ENCODE assay signal across 1 cellular context in the genomic region with DNA sequence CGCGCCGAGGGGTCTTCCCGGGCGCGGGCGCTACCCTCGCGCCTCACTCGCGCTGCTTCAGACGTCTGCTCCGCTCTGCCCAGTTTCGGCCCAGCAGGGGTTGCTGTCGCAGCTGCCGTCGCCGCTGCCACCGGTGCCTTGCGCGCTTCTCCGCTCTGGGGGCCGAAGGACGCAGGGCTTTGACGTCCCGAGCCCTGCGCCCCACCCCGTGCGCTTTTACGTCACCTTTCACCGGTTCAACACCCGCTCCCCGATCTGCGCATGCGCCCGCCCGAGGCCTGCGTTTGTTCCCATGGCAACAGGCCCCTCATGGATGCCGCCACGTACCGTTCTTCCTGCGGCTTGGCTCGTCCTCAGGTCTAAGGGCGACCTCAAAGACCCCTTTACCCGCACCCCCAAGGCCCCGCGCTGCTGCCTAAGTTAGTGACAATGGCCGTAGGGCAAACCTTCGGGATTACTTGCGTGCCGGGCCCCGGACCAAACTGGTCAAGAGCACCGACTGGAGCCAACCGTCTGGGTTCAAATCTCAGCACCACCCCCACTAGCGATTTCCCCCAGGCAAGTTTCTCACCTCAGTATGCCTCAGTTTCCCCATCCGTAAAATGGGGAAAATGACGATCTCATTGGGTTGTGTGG.
TF ChIP-seq lines count a peak whose summit lies in the region.

No MANE protein-coding gene starts in this region.

TF ChIP-seq in HepG2, 621 proteins besides CTCF, POLR2A, EP300 and RAD21 (continued from another document and continues in another):
- TF ChIP-seq, protein P1, sequence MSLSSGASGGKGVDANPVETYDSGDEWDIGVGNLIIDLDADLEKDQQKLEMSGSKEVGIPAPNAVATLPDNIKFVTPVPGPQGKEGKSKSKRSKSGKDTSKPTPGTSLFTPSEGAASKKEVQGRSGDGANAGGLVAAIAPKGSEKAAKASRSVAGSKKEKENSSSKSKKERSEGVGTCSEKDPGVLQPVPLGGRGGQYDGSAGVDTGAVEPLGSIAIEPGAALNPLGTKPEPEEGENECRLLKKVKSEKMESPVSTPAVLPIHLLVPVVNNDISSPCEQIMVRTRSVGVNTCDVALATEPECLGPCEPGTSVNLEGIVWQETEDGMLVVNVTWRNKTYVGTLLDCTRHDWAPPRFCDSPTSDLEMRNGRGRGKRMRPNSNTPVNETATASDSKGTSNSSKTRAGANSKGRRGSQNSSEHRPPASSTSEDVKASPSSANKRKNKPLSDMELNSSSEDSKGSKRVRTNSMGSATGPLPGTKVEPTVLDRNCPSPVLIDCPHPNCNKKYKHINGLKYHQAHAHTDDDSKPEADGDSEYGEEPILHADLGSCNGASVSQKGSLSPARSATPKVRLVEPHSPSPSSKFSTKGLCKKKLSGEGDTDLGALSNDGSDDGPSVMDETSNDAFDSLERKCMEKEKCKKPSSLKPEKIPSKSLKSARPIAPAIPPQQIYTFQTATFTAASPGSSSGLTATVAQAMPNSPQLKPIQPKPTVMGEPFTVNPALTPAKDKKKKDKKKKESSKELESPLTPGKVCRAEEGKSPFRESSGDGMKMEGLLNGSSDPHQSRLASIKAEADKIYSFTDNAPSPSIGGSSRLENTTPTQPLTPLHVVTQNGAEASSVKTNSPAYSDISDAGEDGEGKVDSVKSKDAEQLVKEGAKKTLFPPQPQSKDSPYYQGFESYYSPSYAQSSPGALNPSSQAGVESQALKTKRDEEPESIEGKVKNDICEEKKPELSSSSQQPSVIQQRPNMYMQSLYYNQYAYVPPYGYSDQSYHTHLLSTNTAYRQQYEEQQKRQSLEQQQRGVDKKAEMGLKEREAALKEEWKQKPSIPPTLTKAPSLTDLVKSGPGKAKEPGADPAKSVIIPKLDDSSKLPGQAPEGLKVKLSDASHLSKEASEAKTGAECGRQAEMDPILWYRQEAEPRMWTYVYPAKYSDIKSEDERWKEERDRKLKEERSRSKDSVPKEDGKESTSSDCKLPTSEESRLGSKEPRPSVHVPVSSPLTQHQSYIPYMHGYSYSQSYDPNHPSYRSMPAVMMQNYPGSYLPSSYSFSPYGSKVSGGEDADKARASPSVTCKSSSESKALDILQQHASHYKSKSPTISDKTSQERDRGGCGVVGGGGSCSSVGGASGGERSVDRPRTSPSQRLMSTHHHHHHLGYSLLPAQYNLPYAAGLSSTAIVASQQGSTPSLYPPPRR (CRISPR knock-in tag; IDR thresholded peaks at IDR 0.05; ENCODE audit: borderline replicate concordance), result peak; percentile 45; the same call in 1 of the 2 replicates
- TF ChIP-seq JARID2 (CRISPR knock-in tag; IDR thresholded peaks at IDR 0.05; ENCODE audit: insufficient replicate concordance) (peak; percentile 40), ZNF558 (CRISPR knock-in tag; IDR thresholded peaks at IDR 0.05; ENCODE audit: borderline replicate concordance) (no peak), SP4 (CRISPR knock-in tag; IDR thresholded peaks at IDR 0.05) (peak; percentile 83), ZNF713 (CRISPR knock-in tag; IDR thresholded peaks at IDR 0.05) (no peak), ZNF253 (CRISPR knock-in tag; IDR thresholded peaks at IDR 0.05; ENCODE audit: borderline replicate concordance) (no peak), BCL6 (CRISPR knock-in tag; IDR thresholded peaks at IDR 0.05) (no peak), FOXJ3 (CRISPR knock-in tag; IDR thresholded peaks at IDR 0.05; ENCODE audit: borderline replicate concordance) (no peak; the same call in 1 of the 2 replicates), RBM22 (optimal IDR thresholded peaks at IDR 0.05; ENCODE audit: low read length) (peak; percentile 90), TBX3 (IDR thresholded peaks at IDR 0.05; ENCODE audit: borderline replicate concordance) (no peak), ZNF614 (CRISPR knock-in tag; IDR thresholded peaks at IDR 0.05; ENCODE audit: borderline replicate concordance) (0 out of 2 replicates have a peak, but pooled peaks have one; percentile 26), DMAP1 (CRISPR knock-in tag; IDR thresholded peaks at IDR 0.05) (peak; percentile 88), SMARCC2 (IDR thresholded peaks at IDR 0.05) (no peak), GABPB1 (CRISPR knock-in tag; IDR thresholded peaks at IDR 0.05) (peak; percentile 51; the same call in 1 of the 2 replicates), ZNF670 (CRISPR knock-in tag; IDR thresholded peaks at IDR 0.05; ENCODE audit: borderline replicate concordance) (0 out of 2 replicates have a peak, but pooled peaks have one; percentile 63), ZNF775 (CRISPR knock-in tag; IDR thresholded peaks at IDR 0.05; ENCODE audit: borderline replicate concordance) (no peak), SRSF4 (IDR thresholded peaks at IDR 0.05; ENCODE audit: low read depth, low read length, poor library complexity, severe bottlenecking) (no peak), GPN1 (CRISPR knock-in tag; IDR thresholded peaks at IDR 0.05; ENCODE audit: borderline replicate concordance) (no peak), ZNF333 (CRISPR knock-in tag; IDR thresholded peaks at IDR 0.05; ENCODE audit: borderline replicate concordance) (no peak), MYC (CRISPR knock-in tag; IDR thresholded peaks at IDR 0.05; ENCODE audit: borderline replicate concordance) (peak; percentile 64), NFE2L1 (CRISPR knock-in tag; IDR thresholded peaks at IDR 0.05; ENCODE audit: borderline replicate concordance) (no peak), RBFOX2 (IDR thresholded peaks at IDR 0.05; ENCODE audit: low read depth, low read length) (peak; percentile 89), ZNF251 (CRISPR knock-in tag; IDR thresholded peaks at IDR 0.05) (no peak), RFXAP (CRISPR knock-in tag; IDR thresholded peaks at IDR 0.05; ENCODE audit: borderline replicate concordance) (peak; percentile 73), ZNF672 (CRISPR knock-in tag; IDR thresholded peaks at IDR 0.05) (no peak), KDM2A (CRISPR knock-in tag; IDR thresholded peaks at IDR 0.05; ENCODE audit: borderline replicate concordance, low read depth) (no peak), KDM5B (CRISPR knock-in tag; IDR thresholded peaks at IDR 0.05; ENCODE audit: borderline replicate concordance) (no peak), RNF2 (conservative IDR thresholded peaks at IDR 0.05; ENCODE audit: low read depth) (no peak), ZSCAN31 (CRISPR knock-in tag; IDR thresholded peaks at IDR 0.05; ENCODE audit: low read depth) (peak; percentile 49; the same call in 1 of the 2 replicates), ZFY (CRISPR knock-in tag; IDR thresholded peaks at IDR 0.05) (no peak)
- TF ChIP-seq, protein P2, sequence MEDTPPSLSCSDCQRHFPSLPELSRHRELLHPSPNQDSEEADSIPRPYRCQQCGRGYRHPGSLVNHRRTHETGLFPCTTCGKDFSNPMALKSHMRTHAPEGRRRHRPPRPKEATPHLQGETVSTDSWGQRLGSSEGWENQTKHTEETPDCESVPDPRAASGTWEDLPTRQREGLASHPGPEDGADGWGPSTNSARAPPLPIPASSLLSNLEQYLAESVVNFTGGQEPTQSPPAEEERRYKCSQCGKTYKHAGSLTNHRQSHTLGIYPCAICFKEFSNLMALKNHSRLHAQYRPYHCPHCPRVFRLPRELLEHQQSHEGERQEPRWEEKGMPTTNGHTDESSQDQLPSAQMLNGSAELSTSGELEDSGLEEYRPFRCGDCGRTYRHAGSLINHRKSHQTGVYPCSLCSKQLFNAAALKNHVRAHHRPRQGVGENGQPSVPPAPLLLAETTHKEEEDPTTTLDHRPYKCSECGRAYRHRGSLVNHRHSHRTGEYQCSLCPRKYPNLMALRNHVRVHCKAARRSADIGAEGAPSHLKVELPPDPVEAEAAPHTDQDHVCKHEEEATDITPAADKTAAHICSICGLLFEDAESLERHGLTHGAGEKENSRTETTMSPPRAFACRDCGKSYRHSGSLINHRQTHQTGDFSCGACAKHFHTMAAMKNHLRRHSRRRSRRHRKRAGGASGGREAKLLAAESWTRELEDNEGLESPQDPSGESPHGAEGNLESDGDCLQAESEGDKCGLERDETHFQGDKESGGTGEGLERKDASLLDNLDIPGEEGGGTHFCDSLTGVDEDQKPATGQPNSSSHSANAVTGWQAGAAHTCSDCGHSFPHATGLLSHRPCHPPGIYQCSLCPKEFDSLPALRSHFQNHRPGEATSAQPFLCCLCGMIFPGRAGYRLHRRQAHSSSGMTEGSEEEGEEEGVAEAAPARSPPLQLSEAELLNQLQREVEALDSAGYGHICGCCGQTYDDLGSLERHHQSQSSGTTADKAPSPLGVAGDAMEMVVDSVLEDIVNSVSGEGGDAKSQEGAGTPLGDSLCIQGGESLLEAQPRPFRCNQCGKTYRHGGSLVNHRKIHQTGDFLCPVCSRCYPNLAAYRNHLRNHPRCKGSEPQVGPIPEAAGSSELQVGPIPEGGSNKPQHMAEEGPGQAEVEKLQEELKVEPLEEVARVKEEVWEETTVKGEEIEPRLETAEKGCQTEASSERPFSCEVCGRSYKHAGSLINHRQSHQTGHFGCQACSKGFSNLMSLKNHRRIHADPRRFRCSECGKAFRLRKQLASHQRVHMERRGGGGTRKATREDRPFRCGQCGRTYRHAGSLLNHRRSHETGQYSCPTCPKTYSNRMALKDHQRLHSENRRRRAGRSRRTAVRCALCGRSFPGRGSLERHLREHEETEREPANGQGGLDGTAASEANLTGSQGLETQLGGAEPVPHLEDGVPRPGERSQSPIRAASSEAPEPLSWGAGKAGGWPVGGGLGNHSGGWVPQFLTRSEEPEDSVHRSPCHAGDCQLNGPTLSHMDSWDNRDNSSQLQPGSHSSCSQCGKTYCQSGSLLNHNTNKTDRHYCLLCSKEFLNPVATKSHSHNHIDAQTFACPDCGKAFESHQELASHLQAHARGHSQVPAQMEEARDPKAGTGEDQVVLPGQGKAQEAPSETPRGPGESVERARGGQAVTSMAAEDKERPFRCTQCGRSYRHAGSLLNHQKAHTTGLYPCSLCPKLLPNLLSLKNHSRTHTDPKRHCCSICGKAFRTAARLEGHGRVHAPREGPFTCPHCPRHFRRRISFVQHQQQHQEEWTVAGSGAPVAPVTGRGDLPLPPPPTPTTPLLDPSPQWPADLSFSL (CRISPR knock-in tag; IDR thresholded peaks at IDR 0.05), result no peak
- TF ChIP-seq, protein P3, sequence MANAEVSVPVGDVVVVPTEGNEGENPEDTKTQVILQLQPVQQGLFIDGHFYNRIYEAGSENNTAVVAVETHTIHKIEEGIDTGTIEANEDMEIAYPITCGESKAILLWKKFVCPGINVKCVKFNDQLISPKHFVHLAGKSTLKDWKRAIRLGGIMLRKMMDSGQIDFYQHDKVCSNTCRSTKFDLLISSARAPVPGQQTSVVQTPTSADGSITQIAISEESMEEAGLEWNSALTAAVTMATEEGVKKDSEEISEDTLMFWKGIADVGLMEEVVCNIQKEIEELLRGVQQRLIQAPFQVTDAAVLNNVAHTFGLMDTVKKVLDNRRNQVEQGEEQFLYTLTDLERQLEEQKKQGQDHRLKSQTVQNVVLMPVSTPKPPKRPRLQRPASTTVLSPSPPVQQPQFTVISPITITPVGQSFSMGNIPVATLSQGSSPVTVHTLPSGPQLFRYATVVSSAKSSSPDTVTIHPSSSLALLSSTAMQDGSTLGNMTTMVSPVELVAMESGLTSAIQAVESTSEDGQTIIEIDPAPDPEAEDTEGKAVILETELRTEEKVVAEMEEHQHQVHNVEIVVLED (CRISPR knock-in tag; IDR thresholded peaks at IDR 0.05; ENCODE audit: borderline replicate concordance), result peak; percentile 86
- TF ChIP-seq, protein P4, sequence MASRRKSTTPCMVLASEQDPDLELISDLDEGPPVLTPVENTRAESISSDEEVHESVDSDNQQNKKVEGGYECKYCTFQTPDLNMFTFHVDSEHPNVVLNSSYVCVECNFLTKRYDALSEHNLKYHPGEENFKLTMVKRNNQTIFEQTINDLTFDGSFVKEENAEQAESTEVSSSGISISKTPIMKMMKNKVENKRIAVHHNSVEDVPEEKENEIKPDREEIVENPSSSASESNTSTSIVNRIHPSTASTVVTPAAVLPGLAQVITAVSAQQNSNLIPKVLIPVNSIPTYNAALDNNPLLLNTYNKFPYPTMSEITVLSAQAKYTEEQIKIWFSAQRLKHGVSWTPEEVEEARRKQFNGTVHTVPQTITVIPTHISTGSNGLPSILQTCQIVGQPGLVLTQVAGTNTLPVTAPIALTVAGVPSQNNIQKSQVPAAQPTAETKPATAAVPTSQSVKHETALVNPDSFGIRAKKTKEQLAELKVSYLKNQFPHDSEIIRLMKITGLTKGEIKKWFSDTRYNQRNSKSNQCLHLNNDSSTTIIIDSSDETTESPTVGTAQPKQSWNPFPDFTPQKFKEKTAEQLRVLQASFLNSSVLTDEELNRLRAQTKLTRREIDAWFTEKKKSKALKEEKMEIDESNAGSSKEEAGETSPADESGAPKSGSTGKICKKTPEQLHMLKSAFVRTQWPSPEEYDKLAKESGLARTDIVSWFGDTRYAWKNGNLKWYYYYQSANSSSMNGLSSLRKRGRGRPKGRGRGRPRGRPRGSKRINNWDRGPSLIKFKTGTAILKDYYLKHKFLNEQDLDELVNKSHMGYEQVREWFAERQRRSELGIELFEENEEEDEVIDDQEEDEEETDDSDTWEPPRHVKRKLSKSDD (CRISPR knock-in tag; IDR thresholded peaks at IDR 0.05; ENCODE audit: low read depth), result peak; percentile 74; the same call in 1 of the 2 replicates
- TF ChIP-seq, protein P5, sequence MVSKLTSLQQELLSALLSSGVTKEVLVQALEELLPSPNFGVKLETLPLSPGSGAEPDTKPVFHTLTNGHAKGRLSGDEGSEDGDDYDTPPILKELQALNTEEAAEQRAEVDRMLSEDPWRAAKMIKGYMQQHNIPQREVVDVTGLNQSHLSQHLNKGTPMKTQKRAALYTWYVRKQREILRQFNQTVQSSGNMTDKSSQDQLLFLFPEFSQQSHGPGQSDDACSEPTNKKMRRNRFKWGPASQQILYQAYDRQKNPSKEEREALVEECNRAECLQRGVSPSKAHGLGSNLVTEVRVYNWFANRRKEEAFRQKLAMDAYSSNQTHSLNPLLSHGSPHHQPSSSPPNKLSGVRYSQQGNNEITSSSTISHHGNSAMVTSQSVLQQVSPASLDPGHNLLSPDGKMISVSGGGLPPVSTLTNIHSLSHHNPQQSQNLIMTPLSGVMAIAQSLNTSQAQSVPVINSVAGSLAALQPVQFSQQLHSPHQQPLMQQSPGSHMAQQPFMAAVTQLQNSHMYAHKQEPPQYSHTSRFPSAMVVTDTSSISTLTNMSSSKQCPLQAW (CRISPR knock-in tag; IDR thresholded peaks at IDR 0.05), result peak; percentile 82; the same call in 1 of the 2 replicates
- TF ChIP-seq, protein P6, sequence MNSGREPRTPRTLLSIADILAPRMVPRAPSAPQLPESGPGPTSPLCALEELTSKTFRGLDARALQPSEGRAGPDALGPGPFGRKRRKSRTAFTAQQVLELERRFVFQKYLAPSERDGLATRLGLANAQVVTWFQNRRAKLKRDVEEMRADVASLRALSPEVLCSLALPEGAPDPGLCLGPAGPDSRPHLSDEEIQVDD (CRISPR knock-in tag; IDR thresholded peaks at IDR 0.05; ENCODE audit: borderline replicate concordance), result no peak
- TF ChIP-seq, protein P7, sequence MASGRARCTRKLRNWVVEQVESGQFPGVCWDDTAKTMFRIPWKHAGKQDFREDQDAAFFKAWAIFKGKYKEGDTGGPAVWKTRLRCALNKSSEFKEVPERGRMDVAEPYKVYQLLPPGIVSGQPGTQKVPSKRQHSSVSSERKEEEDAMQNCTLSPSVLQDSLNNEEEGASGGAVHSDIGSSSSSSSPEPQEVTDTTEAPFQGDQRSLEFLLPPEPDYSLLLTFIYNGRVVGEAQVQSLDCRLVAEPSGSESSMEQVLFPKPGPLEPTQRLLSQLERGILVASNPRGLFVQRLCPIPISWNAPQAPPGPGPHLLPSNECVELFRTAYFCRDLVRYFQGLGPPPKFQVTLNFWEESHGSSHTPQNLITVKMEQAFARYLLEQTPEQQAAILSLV (CRISPR knock-in tag; IDR thresholded peaks at IDR 0.05; ENCODE audit: borderline replicate concordance), result peak; percentile 84
